1 cellular context compared by ENCODE assay signal in the genomic region with DNA sequence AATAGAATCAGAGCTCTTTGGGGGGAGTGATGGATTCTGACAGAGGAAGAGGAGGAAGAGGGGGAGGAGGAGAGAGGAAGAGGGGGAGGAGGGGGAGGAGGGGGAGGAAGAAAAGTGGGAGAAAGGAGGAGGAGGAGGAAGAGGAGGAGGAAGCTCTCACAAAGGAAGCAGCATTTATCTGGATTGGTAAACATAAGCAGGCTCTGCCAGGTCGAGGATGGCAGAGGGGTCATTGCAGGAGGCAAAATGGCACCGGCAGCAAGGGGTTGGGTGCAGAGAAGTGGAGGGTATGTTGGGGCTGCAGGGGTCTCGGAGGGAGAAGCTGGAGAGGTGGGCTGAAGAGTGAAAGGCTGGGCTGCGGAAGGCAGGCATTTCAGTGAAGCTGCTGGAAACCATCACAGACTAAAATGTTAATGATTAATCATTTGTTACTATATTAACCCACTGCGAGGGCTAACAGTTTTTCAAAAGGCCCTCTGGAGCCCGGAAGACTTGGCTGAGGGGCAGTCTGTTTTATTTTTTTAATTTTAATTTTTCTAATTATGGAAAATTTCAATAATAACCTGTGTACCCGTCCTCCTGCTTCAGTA.
TF ChIP-seq lines count a peak whose summit lies in the region.

No MANE protein-coding gene starts in this region.

TF ChIP-seq in endothelial cell of umbilical vein, 7 proteins besides CTCF, POLR2A, EP300 and RAD21 (continued from another document):
- no peak for TF ChIP-seq EZH2 (IDR thresholded peaks at IDR 0.05; ENCODE audit: borderline replicate concordance, low read depth, low read length, severe bottlenecking)
- TF ChIP-seq POLR2AphosphoS5 (IDR thresholded peaks at IDR 0.05; ENCODE audit: insufficient read depth, low read depth, low read length), result no peak
TF ChIP-seq in endothelial cell of umbilical vein: peak in this region for 0.
